10 cellular contexts compared by ENCODE assay signal in the genomic region with DNA sequence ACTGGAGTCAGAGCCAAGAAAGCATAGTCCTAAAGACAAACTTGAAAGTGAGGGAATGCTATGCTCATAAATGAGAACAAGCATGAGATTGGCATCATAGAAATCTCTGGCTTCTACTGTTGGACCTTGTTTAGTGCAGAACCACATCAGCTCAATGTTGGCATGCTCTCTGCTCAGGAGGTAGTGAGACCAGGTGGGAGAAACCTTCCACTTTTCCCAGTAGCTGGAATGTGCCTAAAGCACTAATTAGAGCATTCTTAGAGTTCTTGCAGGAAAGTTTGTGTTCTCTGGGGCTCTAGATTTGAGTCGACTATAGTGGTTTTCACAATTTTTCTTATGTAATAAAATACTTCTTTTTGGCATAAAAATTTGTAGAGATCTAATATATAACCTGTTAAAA.
"Had no signal": no experiment of that assay in that cellular context is flagged by ENCODE, and none has a peak within 500 bp of the region (broad histone marks: within the 10 kb centered on the region; RNA-seq: fewer than 3 reads in every experiment).

No MANE protein-coding gene starts in this region.

- DNase-seq: GM23248, GOT3, H9, HCEC 1CT, HFFc6, IMR-90, KG1 had no signal

- H3K27ac ChIP-seq: GM23248 had no signal

- H2AFZ ChIP-seq: GM23248 had no signal

- H3K9ac ChIP-seq: GM23248 had no signal

- H3K4me3 ChIP-seq: GM23248, K562 had no signal

- FAIRE-seq: H54, HTR-8/SVneo, K562 had no signal
